ENCODE assay signal across 8 cellular contexts in the genomic region with DNA sequence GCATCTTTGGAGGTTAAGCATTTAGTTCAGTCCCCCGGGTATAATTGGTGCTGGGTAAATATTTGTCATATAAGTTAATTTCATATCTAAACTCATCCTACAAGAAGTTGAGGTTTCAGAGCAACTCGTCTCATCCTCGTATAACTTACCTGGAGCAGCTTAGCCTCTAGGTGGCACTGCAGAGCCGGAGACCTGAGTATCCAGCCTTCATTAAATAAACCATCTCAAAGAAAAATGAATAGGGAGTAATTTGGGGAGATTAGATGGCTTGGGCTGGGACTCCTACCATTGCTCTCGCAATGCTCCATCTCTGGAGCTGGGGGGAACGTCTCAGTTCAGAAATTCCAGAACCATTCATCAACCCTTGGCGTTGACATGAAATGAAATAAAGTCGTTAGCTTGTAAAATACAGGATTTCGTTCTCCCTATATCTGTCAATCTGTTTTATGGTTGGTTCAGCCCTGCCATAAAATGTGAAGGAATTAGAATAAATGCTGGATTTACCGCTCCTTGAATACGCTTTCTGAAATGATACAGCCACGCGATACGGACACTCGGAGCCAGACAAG.
A peak's percentile ranks its signal among the peaks of the same experiment; 100 is the strongest.
DNase-seq lines count a peak whose midpoint lies in the region; ATAC-seq and TF ChIP-seq lines count a peak whose summit lies in the region.
"Had no signal": no experiment of that assay in that cellular context is flagged by ENCODE, and none has a peak within 500 bp of the region (broad histone marks: within the 10 kb centered on the region; RNA-seq: fewer than 3 reads in every experiment).

No MANE protein-coding gene starts in this region.

- H3F3A ChIP-seq in SU-DHL-6 (ENCODE audit: insufficient read depth): no peaks in the 10 kb centered on the region

- H3K4me2 ChIP-seq in SU-DHL-6 (ENCODE audit: low read depth, low read length, poor library complexity, severe bottlenecking): no peak overlapping the region

- no peak overlapping the region for H3K4me3 Mint-ChIP-seq in effector memory CD8-positive, alpha-beta T cell

- H3K9ac ChIP-seq in SU-DHL-6 (ENCODE audit: low read length): no peak overlapping the region

- H4K20me1 ChIP-seq in SU-DHL-6 (ENCODE audit: low read depth, low read length): no peaks in the 10 kb centered on the region

- no peaks in the 10 kb centered on the region for H3K27me3 ChIP-seq in SU-DHL-6 (ENCODE audit: low read length)

- no peak for ATAC-seq in GM21576 (IDR thresholded peaks at IDR 0.05; ENCODE audit: unreplicated experiment)
- ATAC-seq in effector memory CD8-positive, alpha-beta T cell (replicated peaks): no peak
- ATAC-seq: left colon had no signal

- TF ChIP-seq CTCF in SU-DHL-6 (IDR thresholded peaks at IDR 0.05; ENCODE audit: insufficient read depth, low read length, poor library complexity, severe bottlenecking) (peak; percentile 87), fibroblast of mammary gland (conservative IDR thresholded peaks at IDR 0.05; ENCODE audit: control insufficient read depth, insufficient read depth, low read depth, low read length) (peak; percentile 41)

- H3K27me3 Mint-ChIP-seq in effector memory CD8-positive, alpha-beta T cell: peaks cover 15 to 16% of the 10 kb centered on the region in 2 donors

- H3K27ac ChIP-seq in SU-DHL-6 (ENCODE audit: low read depth, low read length): no peak overlapping the region

- H2AFZ ChIP-seq in SU-DHL-6 (ENCODE audit: low read depth, low read length, severe bottlenecking): no peak overlapping the region

- no peaks in the 10 kb centered on the region for H3K36me3 Mint-ChIP-seq in effector memory CD8-positive, alpha-beta T cell (ENCODE audit: insufficient read depth)

- H3K9me3 ChIP-seq in SU-DHL-6 (ENCODE audit: insufficient read depth, low read length): no peaks in the 10 kb centered on the region

- H3K36me3 ChIP-seq in SU-DHL-6 (ENCODE audit: low read length): no peaks in the 10 kb centered on the region

- in situ Hi-C loops in G401 (cut with HindIII; ENCODE audit: low sequenced_read_pairs): no loop called here

- H3K9me3 Mint-ChIP-seq in effector memory CD8-positive, alpha-beta T cell: no peaks in the 10 kb centered on the region

- DNase-seq in G401 (ENCODE audit: low spot score): peak; percentile 64
- DNase-seq in HT1080 (ENCODE audit: low read depth): peak; percentile 22
- peak; percentile 8 for DNase-seq in fibroblast of mammary gland (ENCODE audit: low read depth)
- DNase-seq in stimulated activated CD4-positive, alpha-beta T cell treated with anti-CD3 and anti-CD28 coated beads, Interleukin-4, amount 100 ng/mL, for 1 hour: peak; percentile 40
- no peak for DNase-seq in effector memory CD8-positive, alpha-beta T cell

- H3K27ac Mint-ChIP-seq in effector memory CD8-positive, alpha-beta T cell: no peak overlapping the region

- no peaks in the 10 kb centered on the region for H3K79me2 ChIP-seq in SU-DHL-6 (ENCODE audit: insufficient read depth, low read length)

- H3K9me2 ChIP-seq in SU-DHL-6 (replicated peaks; ENCODE audit: insufficient read depth, low read length): no peaks in the 10 kb centered on the region

- no peaks in the 10 kb centered on the region for H3K4me1 Mint-ChIP-seq in effector memory CD8-positive, alpha-beta T cell (ENCODE audit: low read depth in 2 of 2)

- H3K4me3 ChIP-seq in SU-DHL-6 (ENCODE audit: insufficient read depth, low read length, poor library complexity, severe bottlenecking): no peak overlapping the region
- no peak overlapping the region for H3K4me3 ChIP-seq in fibroblast of mammary gland (ENCODE audit: control insufficient read depth, low read depth, low read length)

Comparison
In these comparisons a context has a peak if more than half of its experiments do, and no peak if none do; other contexts are left out.
1. DNase-seq: peak in G401 (single experiment), HT1080 (single experiment), fibroblast of mammary gland (single experiment) and stimulated activated CD4-positive, alpha-beta T cell treated with anti-CD3 and anti-CD28 coated beads, Interleukin-4, amount 100 ng/mL, for 1 hour (single experiment); none in effector memory CD8-positive, alpha-beta T cell (0 of 3).